In genomic region chr6:32983493-32983848, GRCh38 we compare ENCODE assay signal across 12 cellular contexts. TPM values are rescaled to one million over a fixed set of nuclear protein-coding genes. Genes with fewer than 3 reads are reported as not detected.
DNase-seq lines count a peak whose midpoint lies in the region; ATAC-seq, FAIRE-seq and TF ChIP-seq lines count a peak whose summit lies in the region.
"Had no signal": no experiment of that assay in that cellular context is flagged by ENCODE, and none has a peak within 500 bp of the region (broad histone marks: within the 10 kb centered on the region; RNA-seq: fewer than 3 reads in every experiment).

No MANE protein-coding gene starts in this region.

- no peak overlapping the region for H3K9ac ChIP-seq in KMS-11
- H3K9ac ChIP-seq in astrocyte (ENCODE audit: low read length), result no peak overlapping the region

- intact Hi-C loops in mucosa of descending colon (cut with DNase I, micrococcal nuclease), result loop anchor here in 1 of 2 donors (10.0 kb wide), 2 partner anchors 49 to 99 kb away; no protein-coding TSS in a partner anchor

- H3K27me3 ChIP-seq in KMS-11 (ENCODE audit: insufficient read depth, low read depth), result no peaks in the 10 kb centered on the region
- peaks cover 10% of the 10 kb centered on the region for H3K27me3 ChIP-seq in astrocyte (ENCODE audit: insufficient read depth, low read length)
- H3K27me3 ChIP-seq: brain microvascular endothelial cell, upper lobe of right lung had no signal

- H3K79me2 ChIP-seq in KMS-11 (ENCODE audit: insufficient read depth, low read depth), result peaks cover 12% of the 10 kb centered on the region
- H3K79me2 ChIP-seq in astrocyte (ENCODE audit: insufficient read depth, low read length), result peaks cover 24% of the 10 kb centered on the region

- H3K4me3 Mint-ChIP-seq in T-helper 1 cell treated with Interleukin-12 subunit alpha and Interleukin-12 subunit beta and Interleukin-4 antibody, amounts not matched to agents 30 μg/mL and 1 μg/mL, for 36 hours, result no peak overlapping the region
- H3K4me3 Mint-ChIP-seq in astrocyte (ENCODE audit: unreplicated experiment), result no peak overlapping the region

- H3K4me2 ChIP-seq in KMS-11 (no peak overlapping the region), astrocyte (ENCODE audit: low read length) (no peak overlapping the region)

- H3K4me3 ChIP-seq in KMS-11 (IDR thresholded peaks at IDR 0.05; ENCODE audit: insufficient read depth, low read depth, low read length), result no peak overlapping the region
- no peak overlapping the region for H3K4me3 ChIP-seq in astrocyte (ENCODE audit: insufficient read depth, low read depth, low read length)
- no peak overlapping the region for H3K4me3 ChIP-seq in mucosa of descending colon
- H3K4me3 ChIP-seq: upper lobe of right lung had no signal

- H3K27ac Mint-ChIP-seq in T-helper 1 cell treated with Interleukin-12 subunit alpha and Interleukin-12 subunit beta and Interleukin-4 antibody, amounts not matched to agents 30 μg/mL and 1 μg/mL, for 36 hours, result peak overlapping the region; percentile 68
- peak overlapping the region; percentile 5 for H3K27ac Mint-ChIP-seq in astrocyte (ENCODE audit: unreplicated experiment)

- TF ChIP-seq CTCF in KMS-11 (conservative IDR thresholded peaks at IDR 0.05; ENCODE audit: low read depth, low read length) (no peak), astrocyte (IDR thresholded peaks at IDR 0.05; ENCODE audit: insufficient read depth, low read depth, low read length) (no peak), mucosa of descending colon (IDR thresholded peaks at IDR 0.05) (no peak)

- H3K9me3 Mint-ChIP-seq in T-helper 1 cell treated with Interleukin-12 subunit alpha and Interleukin-12 subunit beta and Interleukin-4 antibody, amounts not matched to agents 30 μg/mL and 1 μg/mL, for 36 hours, result no peaks in the 10 kb centered on the region
- H3K9me3 Mint-ChIP-seq in astrocyte (ENCODE audit: unreplicated experiment), result no peaks in the 10 kb centered on the region
- H3K9me3 Mint-ChIP-seq: H9 had no signal

- peaks cover 14% of the 10 kb centered on the region; the same call in 1 of the 2 replicates for H3K36me3 ChIP-seq in KMS-11 (ENCODE audit: insufficient read depth)
- peaks cover 44% of the 10 kb centered on the region for H3K36me3 ChIP-seq in astrocyte (ENCODE audit: insufficient read depth, low read length)
- peaks cover 20% of the 10 kb centered on the region for H3K36me3 ChIP-seq in mucosa of descending colon (ENCODE audit: low read depth)

- H3K4me1 ChIP-seq in KMS-11 (ENCODE audit: low read depth, poor library complexity, severe bottlenecking) (peaks cover 10% of the 10 kb centered on the region), astrocyte (ENCODE audit: insufficient read depth, low read length) (peaks cover 1% of the 10 kb centered on the region), mucosa of descending colon (ENCODE audit: low read depth) (peaks cover 56% of the 10 kb centered on the region)

- H3K27me3 Mint-ChIP-seq in T-helper 1 cell treated with Interleukin-12 subunit alpha and Interleukin-12 subunit beta and Interleukin-4 antibody, amounts not matched to agents 30 μg/mL and 1 μg/mL, for 36 hours (ENCODE audit: low read depth), result no peaks in the 10 kb centered on the region
- no peaks in the 10 kb centered on the region for H3K27me3 Mint-ChIP-seq in astrocyte (ENCODE audit: low read depth, unreplicated experiment)

- H4K20me1 ChIP-seq in KMS-11 (ENCODE audit: insufficient read depth) (peaks cover 18% of the 10 kb centered on the region), astrocyte (ENCODE audit: insufficient read depth, low read length) (peaks cover 62% of the 10 kb centered on the region)

- peaks cover 30% of the 10 kb centered on the region for H3K4me1 Mint-ChIP-seq in T-helper 1 cell treated with Interleukin-12 subunit alpha and Interleukin-12 subunit beta and Interleukin-4 antibody, amounts not matched to agents 30 μg/mL and 1 μg/mL, for 36 hours (ENCODE audit: low read depth)
- peaks cover 25% of the 10 kb centered on the region for H3K4me1 Mint-ChIP-seq in astrocyte (ENCODE audit: low read depth, unreplicated experiment)

- DNase-seq in T-helper 1 cell (no peak), astrocyte (ENCODE audit: low read depth) (no peak), mucosa of descending colon (no peak), AG20443 (ENCODE audit: low spot score) (no peak), NCI-H2107 treated with DMSO at 0.1 percent for 48 hours (lab: John Stamatoyannopoulos, UW; ENCODE audit: unreplicated experiment) (no peak)
- DNase-seq in activated effector memory CD4-positive, alpha-beta T cell treated with anti-CD3 and anti-CD28 coated beads, Interleukin-2, amount 50 U/mL, for 16 hours, result no peak
- DNase-seq: brain microvascular endothelial cell, H9, upper lobe of right lung had no signal

- no peak overlapping the region for H2AFZ ChIP-seq in KMS-11 (ENCODE audit: low read depth)
- no peak overlapping the region for H2AFZ ChIP-seq in astrocyte (ENCODE audit: low read depth, low read length)

- no peak for FAIRE-seq in astrocyte (lab: Jason Lieb, UNC)

- H3K27ac ChIP-seq in KMS-11 (peak overlapping the region; percentile 45), astrocyte (ENCODE audit: low read depth, low read length) (no peak overlapping the region)
- H3K27ac ChIP-seq: brain microvascular endothelial cell, upper lobe of right lung had no signal

- H3K9me3 ChIP-seq in astrocyte (ENCODE audit: insufficient read depth, low read depth, low read length) (no peaks in the 10 kb centered on the region), mucosa of descending colon (no peaks in the 10 kb centered on the region)
- H3K9me3 ChIP-seq: upper lobe of right lung had no signal

- H3K36me3 Mint-ChIP-seq in T-helper 1 cell treated with Interleukin-12 subunit alpha and Interleukin-12 subunit beta and Interleukin-4 antibody, amounts not matched to agents 30 μg/mL and 1 μg/mL, for 36 hours (ENCODE audit: low read depth), result peaks cover 35% of the 10 kb centered on the region
- H3K36me3 Mint-ChIP-seq in astrocyte (ENCODE audit: low read depth, unreplicated experiment), result peaks cover 23% of the 10 kb centered on the region

- peak; percentile 1 for ATAC-seq in mucosa of descending colon
- ATAC-seq: upper lobe of right lung had no signal

RNA-seq across cellular contexts. Expression of gene BRD2, which starts 15.1 kb away (rescaled TPM):
- total RNA-seq in astrocyte, result 213 and 234 TPM in 2 replicates
- total RNA-seq in mucosa of descending colon, result 100 to 1,000 TPM; 133 to 195 (median 168) TPM

RNA-seq across cellular contexts. Expression of gene HLA-DOA, which starts 25.9 kb away (rescaled TPM):
- total RNA-seq in astrocyte (0.48 and 0.89 TPM in 2 replicates), mucosa of descending colon (1 to 10 TPM; 1.8 to 4.0 (median 3.2) TPM)
- total RNA-seq: A172 had no signal

RNA-seq across cellular contexts. Expression of gene HLA-DMA, which starts 30.6 kb away (rescaled TPM):
- total RNA-seq in astrocyte (5.2 and 8.1 TPM in 2 replicates), mucosa of descending colon (10 to 100 TPM; 12.4 to 48.5 (median 27.7) TPM)

RNA-seq across cellular contexts. Expression of gene HLA-DMB, which starts 42.6 kb away (rescaled TPM):
- total RNA-seq in astrocyte (0.11 and 0.24 TPM in 2 replicates), mucosa of descending colon (10 to 100 TPM; 10.8 to 27.1 (median 22.8) TPM)
- total RNA-seq: A172 had no signal
